In genomic region chr19:34964598-34964997, GRCh38 we compare ENCODE assay signal across 14 cellular contexts. TPM values are rescaled to one million over a fixed set of nuclear protein-coding genes. Genes with fewer than 3 reads are reported as not detected.
DNase-seq lines count a peak whose midpoint lies in the region; ATAC-seq and TF ChIP-seq lines count a peak whose summit lies in the region.
"Had no signal": no experiment of that assay in that cellular context is flagged by ENCODE, and none has a peak within 500 bp of the region (broad histone marks: within the 10 kb centered on the region; RNA-seq: fewer than 3 reads in every experiment).

No MANE protein-coding gene starts in this region.

- POLR2A ChIA-PET in HEK293 (lab: Yijun Ruan, JAX): interaction anchor here (0.8 to 1.6 kb wide), 3 partner anchors 22 to 62 kb away, joined by 3 to 9 read pairs (median 5); partner anchors contain the start of gene ZNF30

- peaks cover 15 to 19% (median 18%) of the 10 kb centered on the region in 10 experiments for H3K4me1 ChIP-seq in BLaER1 treated with 17β-estradiol and CSF1 and Interleukin-3, amounts not matched to agents 10 nM and 100 nM
- peaks cover 16% of the 10 kb centered on the region for H3K4me1 ChIP-seq in HEK293 (ENCODE audit: control insufficient read depth, insufficient read depth, low read length)
- peaks cover 4% of the 10 kb centered on the region for H3K4me1 ChIP-seq in smooth muscle cell (ENCODE audit: low read depth)
- H3K4me1 ChIP-seq: foreskin keratinocyte had no signal

- peaks cover 24% of the 10 kb centered on the region for H3K4me1 Mint-ChIP-seq in brain
- H3K4me1 Mint-ChIP-seq in natural killer cell treated with Interleukin-12 subunit alpha and Interleukin-12 subunit beta and Interleukin-15 and Interleukin-18, amount 100 ng/mL, for 72 hours (ENCODE audit: low read depth in 2 of 2): peaks cover 26 to 27% of the 10 kb centered on the region in 2 donors

- H2AFZ ChIP-seq in smooth muscle cell (ENCODE audit: low read depth): no peak overlapping the region

- DNase-seq in natural killer cell treated with Interleukin-12 subunit alpha and Interleukin-12 subunit beta and Interleukin-15 and Interleukin-18, amount 100 ng/mL, for 72 hours (ENCODE audit: low spot score): no peak
- no peak for DNase-seq in smooth muscle cell (lab: John Stamatoyannopoulos, UW; ENCODE audit: unreplicated experiment)
- DNase-seq in hippocampal formation (lab: John Stamatoyannopoulos, UW): no peak
- no peak for DNase-seq in NCI-H1436 treated with DMSO at 0.1 percent for 48 hours (lab: John Stamatoyannopoulos, UW)
- DNase-seq in SW480 (ENCODE audit: low spot score): no peak
- DNase-seq: cerebellar nuclear complex, NCI-H510A treated with DMSO at 0.1 percent for 48 hours had no signal

- TF ChIP-seq CTCF in HEK293 (tag by site-specific recombination; IDR thresholded peaks at IDR 0.05): no peak
- TF ChIP-seq CTCF in brain (conservative IDR thresholded peaks at IDR 0.05): no peak
- TF ChIP-seq CTCF in smooth muscle cell (IDR thresholded peaks at IDR 0.05; ENCODE audit: borderline replicate concordance, insufficient read depth, poor library complexity, severe bottlenecking): no peak

- peaks cover 17% of the 10 kb centered on the region for H3K27me3 Mint-ChIP-seq in brain
- H3K27me3 Mint-ChIP-seq in natural killer cell treated with Interleukin-12 subunit alpha and Interleukin-12 subunit beta and Interleukin-15 and Interleukin-18, amount 100 ng/mL, for 72 hours: no peaks in the 10 kb centered on the region

- peaks cover 37% of the 10 kb centered on the region for H3K36me3 Mint-ChIP-seq in brain
- peaks cover 34% of the 10 kb centered on the region for H3K36me3 Mint-ChIP-seq in natural killer cell treated with Interleukin-12 subunit alpha and Interleukin-12 subunit beta and Interleukin-15 and Interleukin-18, amount 100 ng/mL, for 72 hours

- CTCF ChIA-PET in HEK293 (lab: Yijun Ruan, JAX): interaction anchor here (0.6 to 6.3 kb wide), 4 partner anchors 9 to 324 kb away, joined by 3 to 52 read pairs (median 4); no protein-coding TSS in a partner anchor

- ATAC-seq in natural killer cell treated with Interleukin-12 subunit alpha and Interleukin-12 subunit beta and Interleukin-15 and Interleukin-18, amount 100 ng/mL, for 72 hours: no peak

- no peaks in the 10 kb centered on the region for H4K20me1 ChIP-seq in BLaER1 treated with 17β-estradiol and CSF1 and Interleukin-3, amounts not matched to agents 10 nM and 100 nM
- H4K20me1 ChIP-seq in smooth muscle cell (ENCODE audit: low read depth): peaks cover 4% of the 10 kb centered on the region

- H3K27ac Mint-ChIP-seq in brain: no peak overlapping the region
- H3K27ac Mint-ChIP-seq in natural killer cell treated with Interleukin-12 subunit alpha and Interleukin-12 subunit beta and Interleukin-15 and Interleukin-18, amount 100 ng/mL, for 72 hours: peak overlapping the region in 1 of 2 donors; percentile 37
- H3K27ac Mint-ChIP-seq: memory B cell had no signal

- H3K4me2 ChIP-seq in BLaER1 treated with 17β-estradiol and CSF1 and Interleukin-3, amounts not matched to agents 10 nM and 100 nM: peak overlapping the region in 7 of 11 experiments; percentile 79 to 92 (median 87); a peak in 8 of 22 replicates
- no peak overlapping the region for H3K4me2 ChIP-seq in smooth muscle cell

- WGBS in smooth muscle cell (ENCODE audit: low lambda C conversion rate): 60% methylated on average over 5 of the region's 6 CpGs

- H3K9me3 ChIP-seq in BLaER1 treated with 17β-estradiol and CSF1 and Interleukin-3, amounts not matched to agents 10 nM and 100 nM (replicated peaks in 1 of 11): peaks cover 71 to 80% (median 77%) of the 10 kb centered on the region in 11 experiments
- H3K9me3 ChIP-seq in HEK293 (ENCODE audit: control insufficient read depth, insufficient read depth, low read depth, low read length) (peaks cover 6% of the 10 kb centered on the region; the same call in 1 of the 2 replicates), smooth muscle cell (replicated peaks; ENCODE audit: low read depth) (no peaks in the 10 kb centered on the region)
- H3K9me3 ChIP-seq: testis had no signal

- peaks cover 44 to 77% (median 47%) of the 10 kb centered on the region in 5 experiments for H3K9me3 Mint-ChIP-seq in brain
- H3K9me3 Mint-ChIP-seq in natural killer cell treated with Interleukin-12 subunit alpha and Interleukin-12 subunit beta and Interleukin-15 and Interleukin-18, amount 100 ng/mL, for 72 hours: peaks cover 21% of the 10 kb centered on the region

- no peak overlapping the region for H3K27ac ChIP-seq in BLaER1 treated with 17β-estradiol and CSF1 and Interleukin-3, amounts not matched to agents 10 nM and 100 nM
- H3K27ac ChIP-seq in HEK293 (ENCODE audit: extremely low read depth, low read depth, low read length) (no peak overlapping the region), smooth muscle cell (ENCODE audit: low read depth) (no peak overlapping the region)
- H3K27ac ChIP-seq: foreskin keratinocyte, KMS-11 had no signal

- H3K36me3 ChIP-seq in BLaER1 treated with 17β-estradiol and CSF1 and Interleukin-3, amounts not matched to agents 10 nM and 100 nM: peaks cover 23 to 31% (median 27%) of the 10 kb centered on the region in 11 experiments
- peaks cover 1 to 25% of the 10 kb centered on the region in 2 experiments; a peak in 2 of 3 replicates for H3K36me3 ChIP-seq in HEK293 (ENCODE audit: control insufficient read depth in 2 of 2, insufficient read depth in 1 of 2, low read length in 2 of 2)
- no peaks in the 10 kb centered on the region for H3K36me3 ChIP-seq in smooth muscle cell (ENCODE audit: low read depth)

- H3K9ac ChIP-seq in BLaER1 treated with 17β-estradiol and CSF1 and Interleukin-3, amounts not matched to agents 10 nM and 100 nM: peak overlapping the region in 1 of 11 experiments; percentile 82; a peak in 1 of 22 replicates
- no peak overlapping the region for H3K9ac ChIP-seq in smooth muscle cell (ENCODE audit: low read depth)

- H3K27me3 ChIP-seq in BLaER1 treated with 17β-estradiol and CSF1 and Interleukin-3, amounts not matched to agents 10 nM and 100 nM: no peaks in the 10 kb centered on the region; a peak in 1 of 22 replicates
- no peaks in the 10 kb centered on the region for H3K27me3 ChIP-seq in smooth muscle cell (ENCODE audit: low read depth)
- H3K27me3 ChIP-seq: foreskin keratinocyte, testis had no signal

- peak overlapping the region in 4 of 10 experiments; percentile 93 to 98 (median 95); a peak in 6 of 20 replicates for H3K4me3 ChIP-seq in BLaER1 treated with 17β-estradiol and CSF1 and Interleukin-3, amounts not matched to agents 10 nM and 100 nM
- no peak overlapping the region for H3K4me3 ChIP-seq in HEK293 (ENCODE audit: low read depth, low read length)
- no peak overlapping the region for H3K4me3 ChIP-seq in smooth muscle cell

- no peaks in the 10 kb centered on the region for H3F3A ChIP-seq in smooth muscle cell (ENCODE audit: low read depth)

- H3K4me3 Mint-ChIP-seq in brain: peak overlapping the region; percentile 80 to 85 (median 84)
- peak overlapping the region; percentile 48 for H3K4me3 Mint-ChIP-seq in natural killer cell treated with Interleukin-12 subunit alpha and Interleukin-12 subunit beta and Interleukin-15 and Interleukin-18, amount 100 ng/mL, for 72 hours

- peaks cover 16% of the 10 kb centered on the region for H3K79me2 ChIP-seq in smooth muscle cell (ENCODE audit: low read depth)

TF ChIP-seq in HEK293, 187 proteins besides CTCF, POLR2A, EP300 and RAD21:
- TF ChIP-seq PRDM10 (tag by site-specific recombination; IDR thresholded peaks at IDR 0.05): peak; percentile 70
- TF ChIP-seq MYNN (tag by site-specific recombination; IDR thresholded peaks at IDR 0.05; ENCODE audit: borderline replicate concordance): no peak

RNA-seq across cellular contexts. Expression of gene ZNF792, which starts 0.6 kb away (rescaled TPM):
- polyA plus RNA-seq in brain (ENCODE audit: insufficient read depth, low read depth, low replicate concordance): 0.31 TPM
- total RNA-seq in natural killer cell treated with Interleukin-12 subunit alpha and Interleukin-12 subunit beta and Interleukin-15 and Interleukin-18, amount 100 ng/mL, for 72 hours: 1 to 10 TPM; 7.7 to 8.2 TPM
- 7.1 and 8.8 TPM in 2 replicates for total RNA-seq in smooth muscle cell
- 2.8 TPM in 2 replicates for polyA plus RNA-seq in smooth muscle cell

RNA-seq across cellular contexts. Expression of gene GRAMD1A, which starts 35.5 kb away (rescaled TPM):
- 74.9 TPM for polyA plus RNA-seq in brain (ENCODE audit: insufficient read depth, low read depth, low replicate concordance)
- total RNA-seq in natural killer cell treated with Interleukin-12 subunit alpha and Interleukin-12 subunit beta and Interleukin-15 and Interleukin-18, amount 100 ng/mL, for 72 hours: 100 to 1,000 TPM in 1 of 2 donors, 10 to 100 TPM in 1; 57.8 to 106 TPM
- 19.4 and 27.6 TPM in 2 replicates for total RNA-seq in smooth muscle cell
- 59.6 and 74.1 TPM in 2 replicates for polyA plus RNA-seq in smooth muscle cell

RNA-seq across cellular contexts. Expression of gene ZNF30, which starts 37.9 kb away (rescaled TPM):
- polyA plus RNA-seq in brain (ENCODE audit: insufficient read depth, low read depth, low replicate concordance) (0.95 TPM), smooth muscle cell (2.3 and 3.1 TPM in 2 replicates)
- total RNA-seq in natural killer cell treated with Interleukin-12 subunit alpha and Interleukin-12 subunit beta and Interleukin-15 and Interleukin-18, amount 100 ng/mL, for 72 hours: 1 to 10 TPM; 3.1 to 6.6 TPM
- 1.2 and 3.0 TPM in 2 replicates for total RNA-seq in smooth muscle cell
